ENCODE assay signal across 39 cellular contexts in genomic region chr7:140070546-140070945, GRCh38.
"Had no signal": no experiment of that assay in that cellular context is flagged by ENCODE, and none has a peak within 500 bp of the region (broad histone marks: within the 10 kb centered on the region; RNA-seq: fewer than 3 reads in every experiment).

No MANE protein-coding gene starts in this region.

- H3K36me3 Mint-ChIP-seq: brain had no signal

- H3K27ac ChIP-seq: adrenal gland, ascending aorta, body of pancreas, brain microvascular endothelial cell, breast epithelium, cardiac muscle cell had no signal

- H3K27me3 Mint-ChIP-seq: activated naive CD4-positive, alpha-beta T cell treated with anti-CD3 and anti-CD28 coated beads, Interleukin-2, amount 50 U/mL, for 24 hours; activated naive CD8-positive, alpha-beta T cell; activated naive CD8-positive, alpha-beta T cell treated with anti-CD3 and anti-CD28 coated beads for 36 hours; activated naive CD8-positive, alpha-beta T cell treated with anti-CD3 and anti-CD28 coated beads, Interleukin-2, amount 50 U/mL, for 24 hours; activated T-cell treated with anti-CD3 and anti-CD28 coated beads, Interleukin-2, amount 50 U/mL, for 24 hours; activated T-helper 17 cell treated with anti-CD3 and anti-CD28 coated beads, Interleukin-2, amount 50 U/mL, for 72 hours; central memory CD8-positive, alpha-beta T cell had no signal

- H3K4me3 Mint-ChIP-seq: activated naive CD4-positive, alpha-beta T cell treated with anti-CD3 and anti-CD28 coated beads for 36 hours; activated naive CD4-positive, alpha-beta T cell treated with anti-CD3 and anti-CD28 coated beads, Interleukin-2, amount 10 ng/mL, durations not matched to agents 7 days and 5 days; activated naive CD4-positive, alpha-beta T cell treated with anti-CD3 and anti-CD28 coated beads, Interleukin-2, amount 50 U/mL, for 24 hours; activated naive CD8-positive, alpha-beta T cell; activated naive CD8-positive, alpha-beta T cell treated with anti-CD3 and anti-CD28 coated beads, Interleukin-2, amount 10 ng/mL, durations not matched to agents 7 days and 5 days; activated naive CD8-positive, alpha-beta T cell treated with anti-CD3 and anti-CD28 coated beads, Interleukin-2, amount 50 U/mL, for 24 hours; activated T-cell treated with anti-CD3 and anti-CD28 coated beads, Interleukin-2, amount 50 U/mL, for 24 hours; activated T-cell treated with anti-CD3 and anti-CD28 coated beads, Interleukin-2, amount 50 U/mL, for 4 hours; activated T-cell treated with anti-CD3 and anti-CD28 coated beads, Interleukin-2, amount 50 U/mL, for 72 hours; activated T-helper 1 cell treated with anti-CD3 and anti-CD28 coated beads, Interleukin-12 subunit alpha, Interleukin-12 subunit beta, Interleukin-2, Interleukin-4 antibody, amounts not matched to agents 30 ng/mL and 10 ng/mL and 1 ng/mL, durations not matched to agents 14 hours and 24 hours and 36 hours; activated T-helper 17 cell treated with anti-CD3 and anti-CD28 coated beads, Interleukin-2, amount 50 U/mL, for 72 hours; brain; central memory CD8-positive, alpha-beta T cell had no signal

- H3K4me1 ChIP-seq: adrenal gland, ascending aorta, body of pancreas, breast epithelium had no signal

- FAIRE-seq: astrocyte, bronchial epithelial cell had no signal

- DNase-seq: activated effector memory CD4-positive, alpha-beta T cell treated with anti-CD3 and anti-CD28 coated beads, Interleukin-2, amount 50 U/mL, for 16 hours; activated effector memory CD4-positive, alpha-beta T cell treated with Interleukin-2 at 50 U/mL for 16 hours; activated gamma-delta T cell; activated gamma-delta T cell treated with Interleukin-2 at 50 U/mL for 16 hours; activated naive CD4-positive, alpha-beta T cell; activated naive CD4-positive, alpha-beta T cell treated with anti-CD3 and anti-CD28 coated beads for 36 hours; activated naive CD4-positive, alpha-beta T cell treated with anti-CD3 and anti-CD28 coated beads, Interleukin-2, amount 10 ng/mL, durations not matched to agents 7 days and 5 days; activated naive CD4-positive, alpha-beta T cell treated with anti-CD3 and anti-CD28 coated beads, Interleukin-2, amount 50 U/mL, for 16 hours; activated naive CD4-positive, alpha-beta T cell treated with Interleukin-2 at 50 U/mL for 16 hours; activated naive CD8-positive, alpha-beta T cell treated with anti-CD3 and anti-CD28 coated beads for 36 hours; activated naive CD8-positive, alpha-beta T cell treated with anti-CD3 and anti-CD28 coated beads, Interleukin-2, amount 10 ng/mL, durations not matched to agents 7 days and 5 days; activated naive CD8-positive, alpha-beta T cell treated with anti-CD3 and anti-CD28 coated beads, Interleukin-2, amount 50 U/mL, for 24 hours; activated T-cell treated with anti-CD3 and anti-CD28 coated beads, Interleukin-2, amount 50 U/mL, for 24 hours; activated T-cell treated with anti-CD3 and anti-CD28 coated beads, Interleukin-2, amount 50 U/mL, for 4 hours; activated T-cell treated with anti-CD3 and anti-CD28 coated beads, Interleukin-2, amount 50 U/mL, for 48 hours; activated T-cell treated with anti-CD3 and anti-CD28 coated beads, Interleukin-2, amount 50 U/mL, for 72 hours; adrenal gland; amniotic stem cell; amygdala; anterior cingulate cortex; aorta; body of pancreas; brain microvascular endothelial cell; caudate nucleus; central memory CD4-positive, alpha-beta T cell; cerebellar nuclear complex had no signal

- H3K9me3 ChIP-seq: body of pancreas had no signal

- ATAC-seq: activated naive CD4-positive, alpha-beta T cell treated with anti-CD3 and anti-CD28 coated beads, Interleukin-2, amount 50 U/mL, for 72 hours; activated naive CD8-positive, alpha-beta T cell treated with anti-CD3 and anti-CD28 coated beads, Interleukin-2, amount 50 U/mL, for 24 hours; activated T-cell treated with anti-CD3 and anti-CD28 coated beads, Interleukin-2, amount 50 U/mL, for 4 hours; activated T-cell treated with anti-CD3 and anti-CD28 coated beads, Interleukin-2, amount 50 U/mL, for 72 hours; activated T-helper 17 cell treated with anti-CD3 and anti-CD28 coated beads, Interleukin-2, amount 50 U/mL, for 72 hours; body of pancreas had no signal

- H3K4me1 Mint-ChIP-seq: activated T-helper 17 cell treated with anti-CD3 and anti-CD28 coated beads, Interleukin-2, amount 50 U/mL, for 72 hours; brain; central memory CD8-positive, alpha-beta T cell had no signal

- H3K4me3 ChIP-seq: adrenal gland, ascending aorta, body of pancreas, breast epithelium, cardiac muscle cell had no signal

- H3K27ac Mint-ChIP-seq: activated naive CD4-positive, alpha-beta T cell treated with anti-CD3 and anti-CD28 coated beads for 36 hours; activated naive CD4-positive, alpha-beta T cell treated with anti-CD3 and anti-CD28 coated beads, Interleukin-2, amount 10 ng/mL, durations not matched to agents 7 days and 5 days; activated naive CD4-positive, alpha-beta T cell treated with anti-CD3 and anti-CD28 coated beads, Interleukin-2, amount 50 U/mL, for 24 hours; activated naive CD4-positive, alpha-beta T cell treated with anti-CD3 and anti-CD28 coated beads, Interleukin-2, amount 50 U/mL, for 72 hours; activated naive CD8-positive, alpha-beta T cell; activated naive CD8-positive, alpha-beta T cell treated with anti-CD3 and anti-CD28 coated beads for 36 hours; activated naive CD8-positive, alpha-beta T cell treated with anti-CD3 and anti-CD28 coated beads, Interleukin-2, amount 50 U/mL, for 24 hours; activated T-cell treated with anti-CD3 and anti-CD28 coated beads, Interleukin-2, amount 50 U/mL, for 24 hours; activated T-cell treated with anti-CD3 and anti-CD28 coated beads, Interleukin-2, amount 50 U/mL, for 72 hours; activated T-helper 1 cell treated with anti-CD3 and anti-CD28 coated beads, Interleukin-12 subunit alpha, Interleukin-12 subunit beta, Interleukin-2, Interleukin-4 antibody, amounts not matched to agents 30 ng/mL and 10 ng/mL and 1 ng/mL, durations not matched to agents 14 hours and 24 hours and 36 hours; activated T-helper 2 cell treated with anti-CD3 and anti-CD28 coated beads, Interferon-gamma antibody, Interleukin-2, Interleukin-4, amounts not matched to agents 10 μg/mL and 5 μg/mL and 100 μg/mL, durations not matched to agents 14 hours and 24 hours and 36 hours; brain had no signal

- H3K27me3 ChIP-seq: adrenal gland, ascending aorta, body of pancreas, brain microvascular endothelial cell, breast epithelium, cardiac muscle cell had no signal

- H3K36me3 ChIP-seq: adrenal gland, ascending aorta, brain microvascular endothelial cell, breast epithelium, cardiac muscle cell had no signal
